Comparison of ENCODE assay signal across 18 cellular contexts in genomic region chr22:39958916-39959639, GRCh38. TPM values are rescaled to one million over a fixed set of nuclear protein-coding genes. Genes with fewer than 3 reads are reported as not detected.
DNase-seq lines count a peak whose midpoint lies in the region; ATAC-seq lines count a peak whose summit lies in the region.
"Had no signal": no experiment of that assay in that cellular context is flagged by ENCODE, and none has a peak within 500 bp of the region (broad histone marks: within the 10 kb centered on the region; RNA-seq: fewer than 3 reads in every experiment).

No MANE protein-coding gene starts in this region.

- ATAC-seq in activated naive CD4-positive, alpha-beta T cell treated with anti-CD3 and anti-CD28 coated beads, Interleukin-2, amount 50 U/mL, for 72 hours: no peak
- ATAC-seq in T-helper 17 cell (no peak), GM18868 (IDR thresholded peaks at IDR 0.05; ENCODE audit: unreplicated experiment) (no peak)
- ATAC-seq in stimulated activated naive B cell treated with anti-CD40 and anti-IgM and Interleukin-4, amounts not matched to agents 10 μg/mL and 1 μg/mL and 100 μg/mL, for 72 hours (replicated peaks): no peak

- H3K27ac ChIP-seq in effector memory CD4-positive, alpha-beta T cell (ENCODE audit: insufficient read depth, low read length, poor library complexity, severe bottlenecking): peak overlapping the region; percentile 37
- H3K27ac ChIP-seq: thoracic aorta, VCaP had no signal

- H3K9me3 ChIP-seq in T-helper 17 cell (ENCODE audit: control insufficient read depth, low read length, poor library complexity, severe bottlenecking): no peaks in the 10 kb centered on the region
- H3K9me3 ChIP-seq in effector memory CD4-positive, alpha-beta T cell (ENCODE audit: control insufficient read depth, low read length): no peaks in the 10 kb centered on the region
- H3K9me3 ChIP-seq: thoracic aorta had no signal

- no peaks in the 10 kb centered on the region for H3K27me3 Mint-ChIP-seq in activated naive CD4-positive, alpha-beta T cell treated with anti-CD3 and anti-CD28 coated beads for 36 hours (ENCODE audit: low read depth)
- H3K27me3 Mint-ChIP-seq in T-helper 17 cell: no peaks in the 10 kb centered on the region
- peaks cover 0 to 7% of the 10 kb centered on the region in 2 donors for H3K27me3 Mint-ChIP-seq in stimulated activated naive B cell treated with anti-CD40 and anti-IgM and Interleukin-4, amounts not matched to agents 10 μg/mL and 1 μg/mL and 100 μg/mL, for 72 hours

- H3K4me3 ChIP-seq in effector memory CD4-positive, alpha-beta T cell (ENCODE audit: insufficient read depth, low read depth, low read length, poor library complexity, severe bottlenecking): no peak overlapping the region
- H3K4me3 ChIP-seq: thoracic aorta had no signal

- no peak overlapping the region for H3K4me3 Mint-ChIP-seq in activated naive CD4-positive, alpha-beta T cell treated with anti-CD3 and anti-CD28 coated beads for 36 hours
- H3K4me3 Mint-ChIP-seq in T-helper 17 cell: peak overlapping the region; percentile 72
- H3K4me3 Mint-ChIP-seq in stimulated activated naive B cell treated with anti-CD40 and anti-IgM and Interleukin-4, amounts not matched to agents 10 μg/mL and 1 μg/mL and 100 μg/mL, for 72 hours: no peak overlapping the region

- peaks cover 43% of the 10 kb centered on the region for H3K36me3 Mint-ChIP-seq in activated naive CD4-positive, alpha-beta T cell treated with anti-CD3 and anti-CD28 coated beads for 36 hours (ENCODE audit: low read depth)
- H3K36me3 Mint-ChIP-seq in activated naive CD4-positive, alpha-beta T cell treated with anti-CD3 and anti-CD28 coated beads, Interleukin-2, amount 50 U/mL, for 72 hours: peaks cover 41 to 80% of the 10 kb centered on the region in 2 donors
- peaks cover 22% of the 10 kb centered on the region for H3K36me3 Mint-ChIP-seq in T-helper 17 cell (ENCODE audit: low read depth)
- H3K36me3 Mint-ChIP-seq in stimulated activated naive B cell treated with anti-CD40 and anti-IgM and Interleukin-4, amounts not matched to agents 10 μg/mL and 1 μg/mL and 100 μg/mL, for 72 hours: peaks cover 12 to 30% of the 10 kb centered on the region in 2 donors

- peaks cover 69% of the 10 kb centered on the region for H3K4me1 Mint-ChIP-seq in activated naive CD4-positive, alpha-beta T cell treated with anti-CD3 and anti-CD28 coated beads for 36 hours (ENCODE audit: low read depth)
- H3K4me1 Mint-ChIP-seq in T-helper 17 cell: peaks cover 53% of the 10 kb centered on the region
- H3K4me1 Mint-ChIP-seq in stimulated activated naive B cell treated with anti-CD40 and anti-IgM and Interleukin-4, amounts not matched to agents 10 μg/mL and 1 μg/mL and 100 μg/mL, for 72 hours: peaks cover 50 to 78% of the 10 kb centered on the region in 2 donors

- CTCF ChIA-PET in activated naive CD4-positive, alpha-beta T cell treated with anti-CD3 and anti-CD28 coated beads for 36 hours (lab: Charles Lee): interaction anchor here (0.5 to 1.1 kb wide), 6 partner anchors 8 to 426 kb away, joined by 3 to 4 read pairs (median 3); no protein-coding TSS in a partner anchor

- peak overlapping the region; percentile 15 for H3K27ac Mint-ChIP-seq in activated naive CD4-positive, alpha-beta T cell treated with anti-CD3 and anti-CD28 coated beads for 36 hours
- peak overlapping the region in 1 of 2 donors; percentile 61 for H3K27ac Mint-ChIP-seq in activated naive CD4-positive, alpha-beta T cell treated with anti-CD3 and anti-CD28 coated beads, Interleukin-2, amount 50 U/mL, for 72 hours
- no peak overlapping the region for H3K27ac Mint-ChIP-seq in T-helper 17 cell
- peak overlapping the region; percentile 28 for H3K27ac Mint-ChIP-seq in stimulated activated naive B cell treated with anti-CD40 and anti-IgM and Interleukin-4, amounts not matched to agents 10 μg/mL and 1 μg/mL and 100 μg/mL, for 72 hours

- H3K27me3 ChIP-seq in effector memory CD4-positive, alpha-beta T cell (replicated peaks; ENCODE audit: control insufficient read depth, insufficient read depth, low read length, poor library complexity, severe bottlenecking): no peaks in the 10 kb centered on the region

- peaks cover 77% of the 10 kb centered on the region for H3K36me3 ChIP-seq in effector memory CD4-positive, alpha-beta T cell (ENCODE audit: control insufficient read depth, insufficient read depth, low read length)
- H3K36me3 ChIP-seq: thoracic aorta had no signal

- DNase-seq in activated naive CD4-positive, alpha-beta T cell treated with anti-CD3 and anti-CD28 coated beads for 36 hours: no peak
- no peak for DNase-seq in activated naive CD4-positive, alpha-beta T cell treated with anti-CD3 and anti-CD28 coated beads, Interleukin-2, amount 50 U/mL, for 72 hours (ENCODE audit: low spot score in 2 of 2)
- DNase-seq in T-helper 17 cell (no peak), globus pallidus (ENCODE audit: low spot score) (no peak), NCI-H1092 treated with DMSO at 0.1 percent for 48 hours (lab: John Stamatoyannopoulos, UW) (no peak)
- DNase-seq in effector memory CD4-positive, alpha-beta T cell: no peak
- no peak for DNase-seq in stimulated activated naive B cell treated with anti-CD40 and anti-IgM and Interleukin-4, amounts not matched to agents 10 μg/mL and 1 μg/mL and 100 μg/mL, for 72 hours
- DNase-seq: aorta, MM.1S, NCI-H1930 had no signal

- H3K4me1 ChIP-seq in effector memory CD4-positive, alpha-beta T cell (ENCODE audit: control insufficient read depth, insufficient read depth, low read length, poor library complexity, severe bottlenecking): peaks cover 42% of the 10 kb centered on the region

- H3K9me3 Mint-ChIP-seq in activated naive CD4-positive, alpha-beta T cell treated with anti-CD3 and anti-CD28 coated beads for 36 hours: no peaks in the 10 kb centered on the region
- no peaks in the 10 kb centered on the region for H3K9me3 Mint-ChIP-seq in activated naive CD4-positive, alpha-beta T cell treated with anti-CD3 and anti-CD28 coated beads, Interleukin-2, amount 50 U/mL, for 72 hours
- H3K9me3 Mint-ChIP-seq in stimulated activated naive B cell treated with anti-CD40 and anti-IgM and Interleukin-4, amounts not matched to agents 10 μg/mL and 1 μg/mL and 100 μg/mL, for 72 hours: no peaks in the 10 kb centered on the region

- intact Hi-C loops in activated naive CD4-positive, alpha-beta T cell treated with anti-CD3 and anti-CD28 coated beads for 36 hours (cut with micrococcal nuclease): loop anchor here (10.0 kb wide), 1 partner anchor 554 kb away; no protein-coding TSS in a partner anchor

RNA-seq across cellular contexts. Expression of gene TMA7B, which starts 1.1 kb away (rescaled TPM):
- total RNA-seq in activated naive CD4-positive, alpha-beta T cell treated with anti-CD3 and anti-CD28 coated beads for 36 hours: 1 to 10 TPM; 1.1 to 1.5 TPM
- 1 to 10 TPM; 2.4 to 2.5 TPM for total RNA-seq in activated naive CD4-positive, alpha-beta T cell treated with anti-CD3 and anti-CD28 coated beads, Interleukin-2, amount 50 U/mL, for 72 hours
- total RNA-seq in T-helper 17 cell: 10 to 100 TPM in 1 of 2 donors, 1 to 10 TPM in 1; 7.2 to 22.5 TPM
- total RNA-seq: dermis microvascular lymphatic vessel endothelial cell, left cardiac atrium, OCI-LY7, pulmonary artery endothelial cell had no signal

RNA-seq across cellular contexts. Expression of gene FAM83F, which starts 35.7 kb away (rescaled TPM):
- total RNA-seq in activated naive CD4-positive, alpha-beta T cell treated with anti-CD3 and anti-CD28 coated beads for 36 hours: 1 to 10 TPM; 1.8 to 1.9 TPM
- total RNA-seq in activated naive CD4-positive, alpha-beta T cell treated with anti-CD3 and anti-CD28 coated beads, Interleukin-2, amount 50 U/mL, for 72 hours: 1 to 10 TPM; 1.1 TPM
- 1 to 10 TPM; 1.6 to 2.1 TPM for total RNA-seq in T-helper 17 cell
- total RNA-seq: dermis microvascular lymphatic vessel endothelial cell, OCI-LY7, pulmonary artery endothelial cell, SK-MEL-5 had no signal

RNA-seq across cellular contexts. Expression of gene GRAP2, which starts 58.2 kb away (rescaled TPM):
- total RNA-seq in activated naive CD4-positive, alpha-beta T cell treated with anti-CD3 and anti-CD28 coated beads for 36 hours: 10 to 100 TPM; 25.5 to 29.4 TPM
- total RNA-seq in activated naive CD4-positive, alpha-beta T cell treated with anti-CD3 and anti-CD28 coated beads, Interleukin-2, amount 50 U/mL, for 72 hours: 10 to 100 TPM; 42.4 to 54.6 TPM
- total RNA-seq in T-helper 17 cell: 100 to 1,000 TPM; 113 to 195 TPM
- total RNA-seq: dermis microvascular lymphatic vessel endothelial cell, OCI-LY7, pulmonary artery endothelial cell had no signal
